ENCODE assay signal across 15 cellular contexts in genomic region chr10:132058111-132058745, GRCh38. TPM values are rescaled to one million over a fixed set of nuclear protein-coding genes. Genes with fewer than 3 reads are reported as not detected.
DNase-seq lines count a peak whose midpoint lies in the region; TF ChIP-seq lines count a peak whose summit lies in the region.
"Had no signal": no experiment of that assay in that cellular context is flagged by ENCODE, and none has a peak within 500 bp of the region (broad histone marks: within the 10 kb centered on the region; RNA-seq: fewer than 3 reads in every experiment).

No MANE protein-coding gene starts in this region.

- H3K9me3 ChIP-seq in WERI-Rb-1 (ENCODE audit: severe bottlenecking) = peaks cover 4% of the 10 kb centered on the region

- no peaks in the 10 kb centered on the region for H3K27me3 ChIP-seq in H7 (ENCODE audit: control insufficient read depth, insufficient read depth, low read length)
- H3K27me3 ChIP-seq in WERI-Rb-1 (ENCODE audit: insufficient read depth, low read depth, severe bottlenecking) = no peaks in the 10 kb centered on the region

- no peak for TF ChIP-seq CTCF in WERI-Rb-1 (IDR thresholded peaks at IDR 0.05; ENCODE audit: low read depth, low read length)

- H3K27ac ChIP-seq in WERI-Rb-1 = no peak overlapping the region

- DNase-seq in activated T-cell treated with anti-CD3 and anti-CD28 coated beads, Interleukin-2, amount 50 U/mL, for 48 hours = peak; percentile 36 to 55
- DNase-seq in activated T-cell treated with anti-CD3 and anti-CD28 coated beads for 4 hours (no peak), H7 (peak; percentile 41), WERI-Rb-1 (peak; percentile 22), ureter (ENCODE audit: low spot score) (no peak), iPS-NIHi11 (ENCODE audit: low spot score) (no peak)
- DNase-seq in stimulated activated CD4-positive, alpha-beta T cell treated with anti-CD3 and anti-CD28 coated beads, Interleukin-2, amount 100 ng/mL, for 4 hours (ENCODE audit: low read depth) = peak; percentile 11
- DNase-seq in effector CD8-positive, alpha-beta T cell (lab: John Stamatoyannopoulos, UW) = no peak
- DNase-seq: ACHN, DMS 273 treated with DMSO at 0.1 percent for 48 hours, GDM1, NCI-H1417 treated with DMSO at 0.1 percent for 48 hours, NCI-H748 treated with DMSO at 0.1 percent for 48 hours, occipital lobe, right cardiac atrium had no signal

- H3K4me3 ChIP-seq in H7 (ENCODE audit: insufficient read depth, low read depth, low read length) (no peak overlapping the region), WERI-Rb-1 (ENCODE audit: low read depth, low read length) (no peak overlapping the region)

- no peaks in the 10 kb centered on the region for H3K36me3 ChIP-seq in H7 (replicated peaks; ENCODE audit: control insufficient read depth, insufficient read depth, low read length)
- no peaks in the 10 kb centered on the region for H3K36me3 ChIP-seq in WERI-Rb-1

RNA-seq across cellular contexts. Expression of gene JAKMIP3, which starts 7.5 kb away (rescaled TPM):
- total RNA-seq in H7 (2014; rRNA removed; shearing (Covaris generic)) = 0.42 and 0.63 TPM in 2 replicates
- 1.1 TPM for total RNA-seq in ureter

Comparison
In these comparisons a context has a peak if more than half of its experiments do, and no peak if none do; other contexts are left out.
1. DNase-seq: peak in activated T-cell treated with anti-CD3 and anti-CD28 coated beads, Interleukin-2, amount 50 U/mL, for 48 hours (2 of 2), H7 (single experiment), WERI-Rb-1 (single experiment) and stimulated activated CD4-positive, alpha-beta T cell treated with anti-CD3 and anti-CD28 coated beads, Interleukin-2, amount 100 ng/mL, for 4 hours (single experiment); none in activated T-cell treated with anti-CD3 and anti-CD28 coated beads for 4 hours (single experiment), ureter (single experiment), effector CD8-positive, alpha-beta T cell (single experiment) and iPS-NIHi11 (single experiment).